8 cellular contexts compared by ENCODE assay signal in genomic region chr6:104525677-104526322, GRCh38.
A peak's percentile ranks its signal among the peaks of the same experiment; 100 is the strongest.
DNase-seq lines count a peak whose midpoint lies in the region; ATAC-seq and TF ChIP-seq lines count a peak whose summit lies in the region.

No MANE protein-coding gene starts in this region.

- CTCF ChIA-PET in AG04449 (lab: Yijun Ruan, JAX), result interaction anchor here (0.6 to 2.8 kb wide), 25 partner anchors 9 to 257 kb away, joined by 3 to 23 read pairs (median 3); no protein-coding TSS in a partner anchor

- POLR2A ChIA-PET in AG04449 (lab: Yijun Ruan, JAX), result no interaction called here

- peak; percentile 81 for TF ChIP-seq CTCF in AG04449 (IDR thresholded peaks at IDR 0.05; ENCODE audit: insufficient read depth, low read length, missing control alignments)

- no peak for DNase-seq in AG04449 (ENCODE audit: low read depth, low spot score)
- DNase-seq in NCI-H2227 treated with DMSO at 0.1 percent for 48 hours (lab: John Stamatoyannopoulos, UW), result peak; percentile 70
- DNase-seq in activated CD4-positive, CD25-positive, alpha-beta regulatory T cell (lab: John Stamatoyannopoulos, UW), result peak in 3 of 4 experiments; percentile 1 to 14 (median 2)
- peak; percentile 55 for DNase-seq in central memory CD4-positive, alpha-beta T cell
- peak; percentile 77 for DNase-seq in kidney tubule cell (ENCODE audit: low spot score)
- peak; percentile 73 for DNase-seq in stimulated activated CD4-positive, alpha-beta T cell treated with anti-CD3 and anti-CD28 coated beads, Interleukin-1b, Interleukin-23, amount 100 ng/mL, for 48 hours

- ATAC-seq in GM18858 (IDR thresholded peaks at IDR 0.05; ENCODE audit: unreplicated experiment) (peak; percentile 99), HG03066 (IDR thresholded peaks at IDR 0.05; ENCODE audit: low read depth, unreplicated experiment) (peak; percentile 99)

- H3K4me3 ChIP-seq in AG04449 (ENCODE audit: low read depth, low read length), result peak overlapping the region; percentile 44
